ENCODE assay signal across 1 cellular context in genomic region chr9:136687721-136688223, GRCh38.
A peak's percentile ranks its signal among the peaks of the same experiment; 100 is the strongest.
TF ChIP-seq lines count a peak whose summit lies in the region.

No MANE protein-coding gene starts in this region.

TF ChIP-seq in HEK293, 187 proteins besides CTCF, POLR2A, EP300 and RAD21 (continued from another document):
- TF ChIP-seq, protein P1, sequence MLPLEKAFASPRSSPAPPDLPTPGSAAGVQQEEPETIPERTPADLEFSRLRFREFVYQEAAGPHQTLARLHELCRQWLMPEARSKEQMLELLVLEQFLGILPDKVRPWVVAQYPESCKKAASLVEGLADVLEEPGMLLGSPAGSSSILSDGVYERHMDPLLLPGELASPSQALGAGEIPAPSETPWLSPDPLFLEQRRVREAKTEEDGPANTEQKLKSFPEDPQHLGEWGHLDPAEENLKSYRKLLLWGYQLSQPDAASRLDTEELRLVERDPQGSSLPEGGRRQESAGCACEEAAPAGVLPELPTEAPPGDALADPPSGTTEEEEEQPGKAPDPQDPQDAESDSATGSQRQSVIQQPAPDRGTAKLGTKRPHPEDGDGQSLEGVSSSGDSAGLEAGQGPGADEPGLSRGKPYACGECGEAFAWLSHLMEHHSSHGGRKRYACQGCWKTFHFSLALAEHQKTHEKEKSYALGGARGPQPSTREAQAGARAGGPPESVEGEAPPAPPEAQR (tag by site-specific recombination; IDR thresholded peaks at IDR 0.05): no peak
- TF ChIP-seq KLF9 (tag by site-specific recombination; IDR thresholded peaks at IDR 0.05; ENCODE audit: low read depth) (peak; percentile 34; the same call in 1 of the 2 replicates), ZNF48 (tag by site-specific recombination; IDR thresholded peaks at IDR 0.05) (no peak), PATZ1 (tag by site-specific recombination; IDR thresholded peaks at IDR 0.05) (peak; percentile 63), ZBTB20 (tag by site-specific recombination; IDR thresholded peaks at IDR 0.05) (no peak), ZIC2 (tag by site-specific recombination; IDR thresholded peaks at IDR 0.05) (peak; percentile 69), KLF1 (tag by site-specific recombination; IDR thresholded peaks at IDR 0.05) (peak; percentile 99), KLF7 (tag by site-specific recombination; IDR thresholded peaks at IDR 0.05; ENCODE audit: borderline replicate concordance) (peak; percentile 60; the same call in 1 of the 2 replicates), ZNF140 (tag by site-specific recombination; IDR thresholded peaks at IDR 0.05) (no peak), ZNF654 (tag by site-specific recombination; IDR thresholded peaks at IDR 0.05; ENCODE audit: low read depth) (no peak), ZFHX2 (tag by site-specific recombination; conservative IDR thresholded peaks at IDR 0.05) (peak; percentile 52), ZNF404 (tag by site-specific recombination; IDR thresholded peaks at IDR 0.05) (no peak)
- TF ChIP-seq, protein P2, sequence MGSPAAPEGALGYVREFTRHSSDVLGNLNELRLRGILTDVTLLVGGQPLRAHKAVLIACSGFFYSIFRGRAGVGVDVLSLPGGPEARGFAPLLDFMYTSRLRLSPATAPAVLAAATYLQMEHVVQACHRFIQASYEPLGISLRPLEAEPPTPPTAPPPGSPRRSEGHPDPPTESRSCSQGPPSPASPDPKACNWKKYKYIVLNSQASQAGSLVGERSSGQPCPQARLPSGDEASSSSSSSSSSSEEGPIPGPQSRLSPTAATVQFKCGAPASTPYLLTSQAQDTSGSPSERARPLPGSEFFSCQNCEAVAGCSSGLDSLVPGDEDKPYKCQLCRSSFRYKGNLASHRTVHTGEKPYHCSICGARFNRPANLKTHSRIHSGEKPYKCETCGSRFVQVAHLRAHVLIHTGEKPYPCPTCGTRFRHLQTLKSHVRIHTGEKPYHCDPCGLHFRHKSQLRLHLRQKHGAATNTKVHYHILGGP (tag by site-specific recombination; IDR thresholded peaks at IDR 0.05): no peak
TF ChIP-seq in HEK293: peak in this region for 12.
